Comparison of ENCODE assay signal across 8 cellular contexts in the genomic region with DNA sequence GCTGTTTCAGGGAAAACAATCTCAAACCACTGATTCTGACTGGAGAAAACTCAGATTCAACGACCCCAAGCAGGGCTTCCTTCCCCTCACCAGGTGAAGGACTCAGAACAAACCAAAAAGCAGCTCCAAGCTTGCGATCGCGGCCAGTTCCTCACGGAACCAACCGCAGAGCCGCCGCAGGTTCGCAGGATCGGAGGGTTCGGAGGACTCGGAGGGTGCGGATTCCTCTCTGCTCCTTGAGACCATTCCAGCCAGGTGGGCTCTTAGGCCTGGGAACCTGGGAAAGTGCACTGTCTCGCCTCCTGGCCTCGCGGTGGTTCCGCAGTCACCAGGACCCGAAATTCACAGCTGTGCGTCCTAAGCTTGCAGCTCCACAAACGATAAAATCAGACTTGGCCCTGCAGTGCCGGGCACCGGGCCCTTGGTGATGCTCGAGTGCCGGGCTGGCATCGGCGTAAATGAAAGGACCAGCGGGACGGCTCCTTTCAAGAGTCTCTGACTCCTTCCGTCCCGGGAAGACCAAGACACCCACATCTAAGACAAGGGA.
DNase-seq lines count a peak whose midpoint lies in the region; ATAC-seq and TF ChIP-seq lines count a peak whose summit lies in the region.

No MANE protein-coding gene starts in this region.

- H3K9me3 ChIP-seq in iPS DF 6.9 (ENCODE audit: control insufficient read depth, insufficient read depth, low read length): no peaks in the 10 kb centered on the region
- no peaks in the 10 kb centered on the region for H3K9me3 ChIP-seq in sigmoid colon

- in situ Hi-C loops in astrocyte of the spinal cord (cut with HindIII; ENCODE audit: low sequenced_read_pairs): no loop called here

- ATAC-seq in HG02610 (IDR thresholded peaks at IDR 0.05; ENCODE audit: unreplicated experiment): peak; percentile 71

- H3K27me3 ChIP-seq in iPS DF 6.9 (ENCODE audit: control insufficient read depth, insufficient read depth, low read length): no peaks in the 10 kb centered on the region
- H3K27me3 ChIP-seq in sigmoid colon: no peaks in the 10 kb centered on the region

- H3K4me1 ChIP-seq in iPS DF 6.9 (ENCODE audit: control insufficient read depth, insufficient read depth, low read length) (0 out of 2 replicates have a peak, but pooled peaks cover 1% of the 10 kb centered on the region), sigmoid colon (peaks cover 0 to 13% (median 3%) of the 10 kb centered on the region in 4 donors)

- WGBS in iPS DF 6.9 (ENCODE audit: insufficient coverage, insufficient read length): no CpG with 5 or more reads among the region's 30 CpGs
- 0 to 1% methylated on average over 30 of the region's 30 CpGs for WGBS in sigmoid colon, 2 donors

- intact Hi-C loops in sigmoid colon (cut with DNase I): loop anchor here (1.0 to 5.0 kb wide), 7 partner anchors 30 to 720 kb away; a partner anchor contains a TSS

- DNase-seq in NCI-H1092 treated with DMSO at 0.1 percent for 48 hours (lab: John Stamatoyannopoulos, UW) (peak; percentile 22), T-helper 22 cell (ENCODE audit: low read depth) (peak; percentile 48), astrocyte of the spinal cord (ENCODE audit: low read depth, low spot score) (peak; percentile 91), iPS DF 6.9 (ENCODE audit: low read depth, low spot score) (peak; percentile 64), sigmoid colon (peak; percentile 92), cerebellar nuclear complex (lab: John Stamatoyannopoulos, UW) (no peak)

- no peak for TF ChIP-seq EP300 in sigmoid colon (IDR thresholded peaks at IDR 0.05)

- H3K36me3 ChIP-seq in iPS DF 6.9 (ENCODE audit: control insufficient read depth, insufficient read depth, low read length) (no peaks in the 10 kb centered on the region), sigmoid colon (no peaks in the 10 kb centered on the region)

- H3K27ac ChIP-seq in iPS DF 6.9 (ENCODE audit: low read length) (no peak overlapping the region), sigmoid colon (peak overlapping the region; percentile 85 to 91 (median 88))

- TF ChIP-seq POLR2A in sigmoid colon (IDR thresholded peaks at IDR 0.05): no peak

- peak; percentile 69 for TF ChIP-seq CTCF in GM12875 (IDR thresholded peaks at IDR 0.05; ENCODE audit: borderline replicate concordance, insufficient read depth, low read depth, low read length)
- TF ChIP-seq CTCF in astrocyte of the spinal cord (IDR thresholded peaks at IDR 0.05; ENCODE audit: low read depth, low read length): peak; percentile 57
- peak in 3 of 4 experiments; percentile 28 to 34 (median 31) for TF ChIP-seq CTCF in sigmoid colon (IDR thresholded peaks at IDR 0.05)

- H3K4me3 ChIP-seq in GM12875 (ENCODE audit: low read depth, low read length) (peak overlapping the region; percentile 46), astrocyte of the spinal cord (ENCODE audit: low read depth, low read length) (peak overlapping the region; percentile 99), iPS DF 6.9 (ENCODE audit: low read length) (peak overlapping the region; percentile 69), sigmoid colon (peak overlapping the region; percentile 80 to 100 (median 96))

Comparison
In these comparisons a context has a peak if more than half of its experiments do, and no peak if none do; other contexts are left out.
1. H3K4me3 ChIP-seq: peak in every context shown above with its lines; median percentile 99 in astrocyte of the spinal cord; 96 in sigmoid colon; 69 in iPS DF 6.9; 46 in GM12875.
2. DNase-seq: peak in NCI-H1092 treated with DMSO at 0.1 percent for 48 hours (single experiment), T-helper 22 cell (single experiment), astrocyte of the spinal cord (single experiment), iPS DF 6.9 (single experiment) and sigmoid colon (single experiment); none in cerebellar nuclear complex (0 of 2).
3. Peak in every context shown above with its lines, with median percentiles within 50 percentile points of each other: CTCF ChIP-seq.